8 cellular contexts compared by ENCODE assay signal in the genomic region with DNA sequence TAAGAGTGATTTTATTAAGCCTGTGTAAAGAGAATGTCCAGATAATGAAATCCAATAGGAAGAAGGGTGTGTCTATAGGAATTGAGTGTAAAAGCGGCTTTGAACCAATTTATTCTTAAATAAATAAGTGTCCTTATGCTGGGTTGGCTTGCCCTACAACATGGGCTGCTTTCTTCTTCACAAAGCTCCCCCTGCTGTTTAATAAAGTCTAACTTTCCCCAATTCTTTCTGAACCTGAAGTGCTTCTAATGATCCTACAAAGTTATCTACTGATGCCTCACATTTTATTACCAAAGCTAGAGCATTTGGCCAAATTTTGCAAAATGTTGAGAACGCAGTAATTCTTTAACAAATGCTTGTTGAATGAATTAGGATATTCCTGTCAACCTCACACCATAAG. TPM values are rescaled to one million over a fixed set of nuclear protein-coding genes. Genes with fewer than 3 reads are reported as not detected.
A peak's percentile ranks its signal among the peaks of the same experiment; 100 is the strongest.
DNase-seq lines count a peak whose midpoint lies in the region; TF ChIP-seq lines count a peak whose summit lies in the region.

No MANE protein-coding gene starts in this region.

- in situ Hi-C loops in GM13976 (cut with MboI; ENCODE audit: low sequenced_read_pairs, unreplicated experiment) = loop anchor here (10.0 kb wide), 1 partner anchor 203 kb away; no protein-coding TSS in a partner anchor

- H3K9me3 ChIP-seq in prostate gland (no peaks in the 10 kb centered on the region), stomach (no peaks in the 10 kb centered on the region)

- TF ChIP-seq CTCF in 22Rv1 (IDR thresholded peaks at IDR 0.05) (peak; percentile 34), GM13976 (IDR thresholded peaks at IDR 0.05; ENCODE audit: borderline replicate concordance, control extremely low read depth, extremely low read depth, insufficient read depth, missing control alignments) (peak; percentile 24), prostate gland (IDR thresholded peaks at IDR 0.05) (peak in 3 of 4 experiments; percentile 41 to 60 (median 57)), stomach (IDR thresholded peaks at IDR 0.05) (peak in 2 of 7 experiments; percentile 24 to 52)

- no peaks in the 10 kb centered on the region for H3K4me1 ChIP-seq in prostate gland (replicated peaks)
- H3K4me1 ChIP-seq in stomach = no peaks in the 10 kb centered on the region

- H3K27ac ChIP-seq in 22Rv1 (no peak overlapping the region), prostate gland (no peak overlapping the region), stomach (no peak overlapping the region)

- intact Hi-C loops in prostate gland (cut with DNase I) = loop anchor here (2.0 to 10.0 kb wide), 2 partner anchors 53 to 201 kb away; partner anchors contain the start of gene GFOD1
- intact Hi-C loops in stomach (cut with DNase I; ENCODE audit: low total_unique reads) = no loop called here

- peak; percentile 67 for DNase-seq in GM13976 (ENCODE audit: low spot score)
- peak; percentile 62 for DNase-seq in RKO (ENCODE audit: low spot score)
- peak; percentile 78 for DNase-seq in fibroblast of peridontal ligament (ENCODE audit: extremely low read depth)
- DNase-seq in prostate gland (ENCODE audit: low spot score) = no peak
- DNase-seq in stomach = no peak
- no peak for DNase-seq in stimulated activated CD4-positive, alpha-beta T cell treated with anti-CD3 and anti-CD28 coated beads, Interleukin-1b, Interleukin-23, amount 100 ng/mL, for 48 hours
- no peak for DNase-seq in activated CD4-positive, alpha-beta T cell treated with anti-CD3 and anti-CD28 coated beads for 1 hour

- H3K27me3 ChIP-seq in prostate gland (replicated peaks; ENCODE audit: insufficient read depth) (no peaks in the 10 kb centered on the region), stomach (no peaks in the 10 kb centered on the region)

- TF ChIP-seq EP300 in stomach (IDR thresholded peaks at IDR 0.05) = no peak

- H3K36me3 ChIP-seq in prostate gland = no peaks in the 10 kb centered on the region
- H3K36me3 ChIP-seq in stomach = no peaks in the 10 kb centered on the region

- TF ChIP-seq POLR2A in prostate gland (IDR thresholded peaks at IDR 0.05) (no peak), stomach (IDR thresholded peaks at IDR 0.05) (no peak)

- 40% methylated on average over 2 of the region's 2 CpGs for WGBS in prostate gland
- 49 to 59% (median 54%) methylated on average over 2 of the region's 2 CpGs for WGBS in stomach, 5 donors

- H3K4me3 ChIP-seq in prostate gland (no peak overlapping the region), stomach (no peak overlapping the region)

RNA-seq across cellular contexts. Expression of gene SIRT5, which starts 36.3 kb away (rescaled TPM):
- total RNA-seq in prostate gland (10 to 100 TPM in 1 of 2 donors, 1 to 10 TPM in 1; 9.1 to 11.5 TPM), stomach (10 to 100 TPM in 1 of 5 donors, 1 to 10 TPM in 4; 1.8 to 10.3 (median 5.1) TPM)
- 1 to 10 TPM; 4.1 to 6.9 (median 4.3) TPM for polyA plus RNA-seq in stomach

RNA-seq across cellular contexts. Expression of gene GFOD1, which starts 50.7 kb away (rescaled TPM):
- total RNA-seq in prostate gland = 10 to 100 TPM in 1 of 2 donors, 1 to 10 TPM in 1; 10.0 to 12.2 TPM
- total RNA-seq in stomach = 10 to 100 TPM in 4 of 5 donors, 1 to 10 TPM in 1; 7.6 to 29.4 (median 17.1) TPM
- polyA plus RNA-seq in stomach = 1 to 10 TPM in 2 of 3 donors, under 1 TPM in 1; 0.76 to 5.3 (median 1.1) TPM

Comparison
In these comparisons a context has a peak if more than half of its experiments do, and no peak if none do; other contexts are left out.
1. DNase-seq: peak in GM13976 (single experiment), RKO (single experiment) and fibroblast of peridontal ligament (single experiment); none in prostate gland (single experiment), stomach (single experiment), stimulated activated CD4-positive, alpha-beta T cell treated with anti-CD3 and anti-CD28 coated beads, Interleukin-1b, Interleukin-23, amount 100 ng/mL, for 48 hours (single experiment) and activated CD4-positive, alpha-beta T cell treated with anti-CD3 and anti-CD28 coated beads for 1 hour (single experiment).